In genomic region chr16:68022728-68023537, GRCh38 we compare ENCODE assay signal across 1 cellular context.
TF ChIP-seq lines count a peak whose summit lies in the region.

Gene DDX28 (minus strand): TSS chr16:68023232. CDS start chr16:68023202, 30 bp downstream.
Gene DUS2 (plus strand): TSS chr16:68023284. CDS start chr16:68038024, 14,740 bp downstream.

TF ChIP-seq in H1, 55 proteins besides CTCF, POLR2A, EP300 and RAD21:
- TF ChIP-seq CHD7 (IDR thresholded peaks at IDR 0.05; ENCODE audit: insufficient replicate concordance, low read length) (no peak), SP4 (IDR thresholded peaks at IDR 0.05; ENCODE audit: low read length) (no peak), MAFK (IDR thresholded peaks at IDR 0.05; ENCODE audit: low read depth, low read length) (no peak), KDM5A (IDR thresholded peaks at IDR 0.05; ENCODE audit: low read length) (peak; percentile 97), RXRA (IDR thresholded peaks at IDR 0.05; ENCODE audit: insufficient read depth, low read depth, low read length) (no peak), TAF7 (optimal IDR thresholded peaks at IDR 0.05; ENCODE audit: borderline replicate concordance, low read depth, low read length) (peak; percentile 90), CREB1 (IDR thresholded peaks at IDR 0.05) (peak; percentile 99), HDAC6 (IDR thresholded peaks at IDR 0.05; ENCODE audit: low read depth, low read length) (no peak), BACH1 (IDR thresholded peaks at IDR 0.05; ENCODE audit: low read length) (0 out of 2 replicates have a peak, but pooled peaks have one; percentile 3), CEBPB (IDR thresholded peaks at IDR 0.05; ENCODE audit: low read depth, low read length) (peak; percentile 21; the same call in 1 of the 2 replicates), SIN3A (conservative IDR thresholded peaks at IDR 0.05 in 1 of 2, IDR thresholded peaks at IDR 0.05 in 1 of 2; ENCODE audit: low read depth in 1 of 2, low read length in 2 of 2) (peak; percentile 24 to 90; a peak in 2 of 4 replicates), CBX8 (IDR thresholded peaks at IDR 0.05; ENCODE audit: borderline replicate concordance, low read depth, low read length) (no peak), TEAD4 (IDR thresholded peaks at IDR 0.05; ENCODE audit: low read depth, low read length) (no peak), TAF1 (IDR thresholded peaks at IDR 0.05; ENCODE audit: low read depth, low read length) (peak; percentile 99), TBP (IDR thresholded peaks at IDR 0.05; ENCODE audit: low read depth, low read length) (peak; percentile 88), ZNF274 (IDR thresholded peaks at IDR 0.05; ENCODE audit: borderline replicate concordance, extremely low read depth, low read length) (no peak), GABPA (IDR thresholded peaks at IDR 0.05; ENCODE audit: borderline replicate concordance, insufficient read depth, low read length) (no peak), TCF12 (IDR thresholded peaks at IDR 0.05; ENCODE audit: low read depth, low read length) (no peak), HDAC2 (IDR thresholded peaks at IDR 0.05; ENCODE audit: borderline replicate concordance in 1 of 2, low read depth in 2 of 2, low read length in 2 of 2) (peak in 1 of 2 experiments; percentile 76; a peak in 1 of 4 replicates), YY1 (IDR thresholded peaks at IDR 0.05; ENCODE audit: low read depth, low read length) (peak; percentile 91), RFX5 (IDR thresholded peaks at IDR 0.05; ENCODE audit: borderline replicate concordance, low read depth, low read length) (no peak), SAP30 (IDR thresholded peaks at IDR 0.05; ENCODE audit: insufficient read depth, insufficient replicate concordance, low read length) (peak; percentile 24), SP1 (IDR thresholded peaks at IDR 0.05; ENCODE audit: low read depth, low read length) (0 out of 2 replicates have a peak, but pooled peaks have one; percentile 23), ATF3 (IDR thresholded peaks at IDR 0.05; ENCODE audit: insufficient read depth, low read depth, low read length) (peak; percentile 93), SIX5 (IDR thresholded peaks at IDR 0.05; ENCODE audit: low read depth, low read length) (no peak), ASH2L (IDR thresholded peaks at IDR 0.05; ENCODE audit: low read length) (peak; percentile 99), KDM4A (IDR thresholded peaks at IDR 0.05; ENCODE audit: low read depth, low read length, severe bottlenecking) (peak; percentile 100), NANOG (IDR thresholded peaks at IDR 0.05; ENCODE audit: insufficient read depth, low read depth, low read length, poor library complexity, severe bottlenecking) (peak; percentile 7), KDM1A (IDR thresholded peaks at IDR 0.05; ENCODE audit: borderline replicate concordance, low read length) (no peak), BRCA1 (IDR thresholded peaks at IDR 0.05; ENCODE audit: low read depth, low read length) (0 out of 2 replicates have a peak, but pooled peaks have one; percentile 34), BCL11A (IDR thresholded peaks at IDR 0.05; ENCODE audit: low read depth in 2 of 2, low read length in 2 of 2) (no peak), EGR1 (IDR thresholded peaks at IDR 0.05; ENCODE audit: borderline replicate concordance, low read depth, low read length) (no peak), CTBP2 (IDR thresholded peaks at IDR 0.05; ENCODE audit: borderline replicate concordance, insufficient read depth, insufficient read length, low read length) (no peak), ATF2 (IDR thresholded peaks at IDR 0.05; ENCODE audit: low read length) (peak; percentile 76; the same call in 1 of the 2 replicates), GTF2F1 (IDR thresholded peaks at IDR 0.05; ENCODE audit: borderline replicate concordance, low read depth, low read length) (peak; percentile 73), FOSL1 (IDR thresholded peaks at IDR 0.05; ENCODE audit: insufficient read depth, low read depth, low read length) (no peak), JUND (IDR thresholded peaks at IDR 0.05; ENCODE audit: low read length) (0 out of 2 replicates have a peak, but pooled peaks have one; percentile 10), CHD1 (IDR thresholded peaks at IDR 0.05; ENCODE audit: low read depth, low read length) (no peak), CBX5 (IDR thresholded peaks at IDR 0.05; ENCODE audit: low read depth, low read length) (no peak), RNF2 (IDR thresholded peaks at IDR 0.05; ENCODE audit: borderline replicate concordance, low read depth, low read length, missing control alignments, poor library complexity, severe bottlenecking) (no peak), SRF (IDR thresholded peaks at IDR 0.05; ENCODE audit: low read depth, low read length) (peak; percentile 83), USF2 (IDR thresholded peaks at IDR 0.05; ENCODE audit: low read length) (no peak), NRF1 (IDR thresholded peaks at IDR 0.05; ENCODE audit: low read depth, low read length) (no peak), POLR2AphosphoS5 (IDR thresholded peaks at IDR 0.05; ENCODE audit: low read depth, low read length) (peak; percentile 99), SUZ12 (IDR thresholded peaks at IDR 0.05; ENCODE audit: low read length) (no peak), RBBP5 (IDR thresholded peaks at IDR 0.05; ENCODE audit: borderline replicate concordance, low read depth, low read length) (peak; percentile 95), E2F6 (IDR thresholded peaks at IDR 0.05) (peak; percentile 61), CHD2 (IDR thresholded peaks at IDR 0.05; ENCODE audit: low read length) (no peak), MAX (IDR thresholded peaks at IDR 0.05) (peak; percentile 97), EZH2 (IDR thresholded peaks at IDR 0.05; ENCODE audit: low read depth, low read length, severe bottlenecking) (no peak), JUN (IDR thresholded peaks at IDR 0.05; ENCODE audit: low read depth, low read length) (no peak), SP2 (IDR thresholded peaks at IDR 0.05; ENCODE audit: low read length) (no peak), POU5F1 (IDR thresholded peaks at IDR 0.05; ENCODE audit: low read depth, low read length) (no peak), PHF8 (conservative IDR thresholded peaks at IDR 0.05; ENCODE audit: low read depth, low read length) (peak; percentile 99), SIRT6 (IDR thresholded peaks at IDR 0.05; ENCODE audit: low read length) (no peak)
